In the genomic region with DNA sequence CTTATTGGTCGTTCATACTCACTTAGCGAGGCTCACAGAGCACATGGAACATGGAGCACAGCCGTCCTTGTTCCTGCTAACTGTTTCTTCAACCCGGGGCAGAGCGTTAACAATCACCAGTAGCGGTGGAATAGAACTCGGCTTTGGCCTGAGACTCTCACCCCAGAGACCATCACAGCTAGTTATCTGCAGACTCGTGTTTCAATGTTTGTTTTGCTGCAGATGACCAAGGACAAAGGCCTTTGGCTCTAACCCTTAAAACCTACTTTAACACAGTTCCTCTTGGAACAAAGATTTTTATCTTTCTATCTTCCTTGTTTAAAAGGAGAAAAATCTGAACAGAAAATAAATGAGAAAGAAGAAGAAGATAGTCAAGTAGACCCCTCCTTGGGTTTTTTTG, we compare ENCODE assay signal across 28 cellular contexts.
"Had no signal": no experiment of that assay in that cellular context is flagged by ENCODE, and none has a peak within 500 bp of the region (broad histone marks: within the 10 kb centered on the region; RNA-seq: fewer than 3 reads in every experiment).

No MANE protein-coding gene starts in this region.

- H3K4me2 ChIP-seq: smooth muscle cell had no signal

- H3K27me3 Mint-ChIP-seq: progenitor cell of endocrine pancreas; stimulated activated naive CD8-positive, alpha-beta T cell treated with anti-CD3 and anti-CD28 coated beads, Interleukin-15, amount 100 ng/mL, for 72 hours had no signal

- H3K27ac ChIP-seq: esophagus squamous epithelium, heart right ventricle, left ventricle myocardium inferior, lower lobe of right lung, parathyroid adenoma, suprapubic skin, transverse colon, upper lobe of right lung, uterus had no signal

- H3K27me3 ChIP-seq: esophagus squamous epithelium, suprapubic skin, transverse colon, upper lobe of right lung, uterus had no signal

- H3K36me3 Mint-ChIP-seq: natural killer cell had no signal

- H3K27ac Mint-ChIP-seq: effector memory CD8-positive, alpha-beta T cell; natural killer cell; progenitor cell of endocrine pancreas; stimulated activated naive CD8-positive, alpha-beta T cell treated with anti-CD3 and anti-CD28 coated beads, Interleukin-15, amount 100 ng/mL, for 72 hours had no signal

- H3K4me3 Mint-ChIP-seq: effector memory CD8-positive, alpha-beta T cell; natural killer cell; stimulated activated naive CD8-positive, alpha-beta T cell treated with anti-CD3 and anti-CD28 coated beads, Interleukin-15, amount 100 ng/mL, for 72 hours had no signal

- ATAC-seq: effector memory CD8-positive, alpha-beta T cell; heart right ventricle; left cardiac atrium; lower lobe of right lung; natural killer cell; sciatic nerve; stimulated activated naive CD8-positive, alpha-beta T cell treated with anti-CD3 and anti-CD28 coated beads, Interleukin-15, amount 100 ng/mL, for 72 hours; upper lobe of right lung had no signal

- H2AFZ ChIP-seq: parathyroid adenoma had no signal

- H3K4me3 ChIP-seq: esophagus squamous epithelium, heart right ventricle, left ventricle myocardium inferior, lower lobe of right lung, smooth muscle cell, suprapubic skin, transverse colon, upper lobe of right lung, uterus had no signal

- H3K9me3 Mint-ChIP-seq: effector memory CD8-positive, alpha-beta T cell; natural killer cell; stimulated activated naive CD8-positive, alpha-beta T cell treated with anti-CD3 and anti-CD28 coated beads, Interleukin-15, amount 100 ng/mL, for 72 hours had no signal

- FAIRE-seq: islet of Langerhans had no signal

- H3K9ac ChIP-seq: parathyroid adenoma had no signal

- H3K4me1 ChIP-seq: heart right ventricle, left ventricle myocardium inferior, lower lobe of right lung, parathyroid adenoma, upper lobe of right lung, uterus had no signal

- H3K79me2 ChIP-seq: parathyroid adenoma had no signal

- DNase-seq: cortex of kidney; effector memory CD8-positive, alpha-beta T cell; erythroblast; esophagus squamous epithelium; foreskin melanocyte; glutamatergic neuron; heart right ventricle; hippocampal formation; left cardiac atrium; left ventricle myocardium inferior; lower lobe of right lung; natural killer cell; occipital lobe; stimulated activated CD4-positive, alpha-beta T cell treated with anti-CD3 and anti-CD28 coated beads, Interleukin-12 subunit alpha, Interleukin-12 subunit beta, amount 100 ng/mL, for 4 hours; stimulated activated CD4-positive, alpha-beta T cell treated with anti-CD3 and anti-CD28 coated beads, Interleukin-1b, Interleukin-23, amount 100 ng/mL, for 48 hours; stimulated activated CD4-positive, alpha-beta T cell treated with anti-CD3 and anti-CD28 coated beads, Interleukin-4, amount 100 ng/mL, for 1 hour; stimulated activated CD8-positive, alpha-beta memory T cell treated with anti-CD3 and anti-CD28 coated beads, Interleukin-4, amount 100 ng/mL, for 48 hours; stimulated activated naive CD4-positive, alpha-beta T cell; stimulated activated naive CD8-positive, alpha-beta T cell treated with anti-CD3 and anti-CD28 coated beads, Interleukin-15, amount 100 ng/mL, for 72 hours; transverse colon; upper lobe of right lung; uterus had no signal

- H3K36me3 ChIP-seq: esophagus squamous epithelium, heart right ventricle, left ventricle myocardium inferior, lower lobe of right lung, suprapubic skin, transverse colon, upper lobe of right lung, uterus had no signal

- H3K4me1 Mint-ChIP-seq: natural killer cell; stimulated activated naive CD8-positive, alpha-beta T cell treated with anti-CD3 and anti-CD28 coated beads, Interleukin-15, amount 100 ng/mL, for 72 hours had no signal

- H3K9me3 ChIP-seq: esophagus squamous epithelium, heart right ventricle, left ventricle myocardium inferior, lower lobe of right lung, suprapubic skin, transverse colon, upper lobe of right lung, uterus had no signal
